2 cellular contexts compared by ENCODE assay signal in the genomic region with DNA sequence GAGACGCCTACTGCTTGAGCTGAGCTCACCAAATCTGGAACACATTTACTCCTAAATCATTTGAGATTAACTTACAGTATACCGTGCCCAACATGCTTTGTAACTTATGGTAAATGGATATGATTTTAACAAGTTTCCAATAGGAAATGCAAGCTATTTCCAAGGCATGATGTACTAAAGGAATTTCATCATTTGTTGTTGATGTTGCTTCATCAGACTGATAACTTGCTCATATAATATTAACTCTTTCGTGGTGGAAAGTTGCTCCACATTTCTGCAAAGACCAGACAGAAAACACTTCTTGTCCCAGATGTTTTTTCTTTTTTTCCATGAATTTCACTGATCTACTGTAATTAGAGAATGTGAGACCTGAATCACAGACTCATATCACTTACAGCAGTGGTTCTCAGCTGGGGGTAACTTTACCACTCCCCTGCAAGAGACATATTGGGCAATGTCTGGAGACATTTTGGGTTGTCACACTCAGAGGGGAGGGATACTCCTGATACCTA.
TF ChIP-seq lines count a peak whose summit lies in the region.

No MANE protein-coding gene starts in this region.

TF ChIP-seq in IMR-90, 13 proteins besides CTCF, POLR2A, EP300 and RAD21:
- TF ChIP-seq ELK1 (IDR thresholded peaks at IDR 0.05; ENCODE audit: borderline replicate concordance, low read depth, low read length) = no peak
- TF ChIP-seq RFX5 (IDR thresholded peaks at IDR 0.05; ENCODE audit: low read depth, low read length) = no peak
- peak; percentile 98 for TF ChIP-seq CEBPB (IDR thresholded peaks at IDR 0.05; ENCODE audit: low read depth, low read length)

TF ChIP-seq in K562, 482 proteins besides CTCF, POLR2A, EP300 and RAD21 (continued from another document):
- TF ChIP-seq, protein P1, sequence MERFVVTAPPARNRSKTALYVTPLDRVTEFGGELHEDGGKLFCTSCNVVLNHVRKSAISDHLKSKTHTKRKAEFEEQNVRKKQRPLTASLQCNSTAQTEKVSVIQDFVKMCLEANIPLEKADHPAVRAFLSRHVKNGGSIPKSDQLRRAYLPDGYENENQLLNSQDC (CRISPR knock-in tag; IDR thresholded peaks at IDR 0.05) = no peak
- no peak for TF ChIP-seq SETDB1 (IDR thresholded peaks at IDR 0.05; ENCODE audit: low read length)
- TF ChIP-seq ESRRB (CRISPR knock-in tag; IDR thresholded peaks at IDR 0.05; ENCODE audit: borderline replicate concordance) = no peak
- no peak for TF ChIP-seq TSHZ1 (CRISPR knock-in tag; IDR thresholded peaks at IDR 0.05)
- TF ChIP-seq SMARCA4 (IDR thresholded peaks at IDR 0.05) = no peak
- TF ChIP-seq, protein P2, sequence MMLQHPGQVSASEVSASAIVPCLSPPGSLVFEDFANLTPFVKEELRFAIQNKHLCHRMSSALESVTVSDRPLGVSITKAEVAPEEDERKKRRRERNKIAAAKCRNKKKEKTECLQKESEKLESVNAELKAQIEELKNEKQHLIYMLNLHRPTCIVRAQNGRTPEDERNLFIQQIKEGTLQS (IDR thresholded peaks at IDR 0.05) = peak; percentile 31; the same call in 1 of the 2 replicates
- TF ChIP-seq, protein P2 (CRISPR knock-in tag; conservative IDR thresholded peaks at IDR 0.05) = no peak
- TF ChIP-seq CEBPG (CRISPR knock-in tag; IDR thresholded peaks at IDR 0.05) = peak; percentile 58
- peak; percentile 92 to 93 for TF ChIP-seq CEBPG (tag; conservative IDR thresholded peaks at IDR 0.05 in 1 of 2, IDR thresholded peaks at IDR 0.05 in 1 of 2)
